Comparison of ENCODE assay signal across 13 cellular contexts in the genomic region with DNA sequence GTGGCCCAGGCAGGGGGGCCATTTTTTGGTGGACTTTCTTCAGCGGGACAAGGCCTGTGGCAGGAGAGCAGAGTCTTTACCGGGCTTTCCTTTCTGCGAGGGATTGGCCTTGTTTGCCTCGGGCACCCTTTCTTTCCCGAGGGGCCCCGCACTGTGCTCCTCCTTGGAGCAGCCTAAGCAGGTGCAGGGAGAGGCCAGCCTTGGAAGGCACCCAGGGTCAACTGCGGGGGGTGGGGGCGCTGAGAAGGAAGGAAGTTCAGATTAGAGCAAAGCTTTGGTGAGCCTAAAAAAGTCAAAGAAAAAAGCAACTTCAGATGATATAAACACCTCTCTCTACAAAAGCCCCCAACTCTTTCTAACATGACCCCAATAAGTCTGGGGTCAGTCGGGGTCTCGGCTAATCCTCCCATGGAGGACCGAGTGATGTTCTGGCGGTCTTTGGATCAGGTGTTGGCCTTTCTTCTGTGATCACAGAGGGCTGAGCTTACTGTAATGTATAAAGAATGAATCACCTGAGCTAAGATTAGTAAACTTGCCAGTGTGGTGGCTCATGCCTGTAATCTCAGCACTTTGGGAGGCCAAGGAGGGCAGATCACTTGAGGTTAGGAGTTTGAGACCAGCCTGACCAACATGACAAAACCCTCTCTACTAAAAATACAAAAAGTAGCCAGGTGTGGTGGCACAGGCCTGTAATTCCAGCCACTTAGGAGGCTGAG.
"Had no signal": no experiment of that assay in that cellular context is flagged by ENCODE, and none has a peak within 500 bp of the region (broad histone marks: within the 10 kb centered on the region; RNA-seq: fewer than 3 reads in every experiment).

No MANE protein-coding gene starts in this region.

- H3K36me3 ChIP-seq: breast epithelium, gastroesophageal sphincter, heart left ventricle, prostate gland, right atrium auricular region, suprapubic skin, transverse colon, vagina had no signal

- H3K27ac ChIP-seq: gastroesophageal sphincter, heart left ventricle, prostate gland, right atrium auricular region, suprapubic skin, transverse colon, vagina had no signal

- FAIRE-seq: astrocyte had no signal

- DNase-seq: cerebellar nuclear complex, cortex of kidney, kidney glomerular epithelial cell, transverse colon had no signal

- H3K9me3 ChIP-seq: breast epithelium, gastroesophageal sphincter, heart left ventricle, prostate gland, right atrium auricular region, suprapubic skin, transverse colon, vagina had no signal

- H3K4me3 ChIP-seq: breast epithelium, gastroesophageal sphincter, heart left ventricle, prostate gland, right atrium auricular region, suprapubic skin, transverse colon, vagina had no signal

- ATAC-seq: esophagus mucosa, gastroesophageal sphincter had no signal

- H3K27me3 ChIP-seq: right atrium auricular region, vagina had no signal

- H3K4me1 ChIP-seq: breast epithelium, gastroesophageal sphincter, prostate gland, right atrium auricular region, suprapubic skin, transverse colon, vagina had no signal
